In genomic region chr15:100353469-100353868, GRCh38 we compare ENCODE assay signal across 18 cellular contexts.
"Had no signal": no experiment of that assay in that cellular context is flagged by ENCODE, and none has a peak within 500 bp of the region (broad histone marks: within the 10 kb centered on the region; RNA-seq: fewer than 3 reads in every experiment).

No MANE protein-coding gene starts in this region.

- DNase-seq: activated CD4-positive, alpha-beta memory T cell treated with anti-CD3 and anti-CD28 coated beads for 36 hours; activated CD8-positive, alpha-beta memory T cell treated with anti-CD3 and anti-CD28 coated beads, Interleukin-2, amount 10 ng/mL, durations not matched to agents 7 days and 5 days; activated effector memory CD4-positive, alpha-beta T cell treated with anti-CD3 and anti-CD28 coated beads, Interleukin-2, amount 50 U/mL, for 16 hours; activated T-cell treated with anti-CD3 and anti-CD28 coated beads, Interleukin-2, amount 50 U/mL, for 1 hour; adrenal gland; erythroblast; gastrocnemius medialis; heart right ventricle; left cardiac atrium; lower lobe of right lung; midbrain; right cardiac atrium; stimulated activated CD4-positive, alpha-beta T cell treated with anti-CD3 and anti-CD28 coated beads, Interleukin-15, amount 100 ng/mL, for 24 hours; stimulated activated CD4-positive, alpha-beta T cell treated with anti-CD3 and anti-CD28 coated beads, Interleukin-4, amount 100 ng/mL, for 1 hour; stimulated activated naive CD4-positive, alpha-beta T cell; substantia nigra; transverse colon; WERI-Rb-1 had no signal

- ATAC-seq: activated CD8-positive, alpha-beta memory T cell treated with anti-CD3 and anti-CD28 coated beads, Interleukin-2, amount 10 ng/mL, durations not matched to agents 7 days and 5 days; gastrocnemius medialis; heart right ventricle; left cardiac atrium; lower lobe of right lung; right cardiac atrium had no signal
